In genomic region chr11:34654491-34655334, GRCh38 we compare ENCODE assay signal across 9 cellular contexts. TPM values are rescaled to one million over a fixed set of nuclear protein-coding genes. Genes with fewer than 3 reads are reported as not detected.
A peak's percentile ranks its signal among the peaks of the same experiment; 100 is the strongest.
DNase-seq lines count a peak whose midpoint lies in the region; ATAC-seq and TF ChIP-seq lines count a peak whose summit lies in the region.
"Had no signal": no experiment of that assay in that cellular context is flagged by ENCODE, and none has a peak within 500 bp of the region (broad histone marks: within the 10 kb centered on the region; RNA-seq: fewer than 3 reads in every experiment).

No MANE protein-coding gene starts in this region.

- H3K4me1 ChIP-seq in mucosa of descending colon (ENCODE audit: low read depth), result no peaks in the 10 kb centered on the region

- peaks cover 0 to 2% (median 0%) of the 10 kb centered on the region in 7 donors for H3K9me3 Mint-ChIP-seq in CD14-positive monocyte

- peaks cover 0 to 2% of the 10 kb centered on the region in 2 donors for H3K36me3 Mint-ChIP-seq in CD14-positive monocyte
- H3K36me3 Mint-ChIP-seq: activated naive CD8-positive, alpha-beta T cell had no signal

- DNase-seq in CD14-positive monocyte (ENCODE audit: low spot score), result peak; percentile 65
- peak; percentile 96 for DNase-seq in NCI-H2029 (lab: John Stamatoyannopoulos, UW)
- peak; percentile 56 for DNase-seq in choroid plexus epithelial cell (ENCODE audit: low read depth)
- DNase-seq in mucosa of descending colon, result no peak
- no peak for DNase-seq in activated CD4-positive, alpha-beta T cell treated with anti-CD3 and anti-CD28 coated beads, Interleukin-2, amount 50 U/mL, for 48 hours
- no peak for DNase-seq in NCI-H82 treated with DMSO at 0.1 percent for 48 hours (lab: John Stamatoyannopoulos, UW; ENCODE audit: unreplicated experiment)
- no peak for DNase-seq in activated gamma-delta T cell treated with Interleukin-2 at 50 U/mL for 16 hours

- peaks cover 0 to 3% (median 0%) of the 10 kb centered on the region in 3 donors for H3K27me3 Mint-ChIP-seq in CD14-positive monocyte (ENCODE audit: low read depth in 3 of 3)

- peaks cover 53% of the 10 kb centered on the region for H3K4me1 Mint-ChIP-seq in CD14-positive monocyte

- no peak for TF ChIP-seq CTCF in CD14-positive monocyte (IDR thresholded peaks at IDR 0.05)
- TF ChIP-seq CTCF in choroid plexus epithelial cell (conservative IDR thresholded peaks at IDR 0.05; ENCODE audit: low read depth, low read length), result no peak
- no peak for TF ChIP-seq CTCF in mucosa of descending colon (IDR thresholded peaks at IDR 0.05)

- peak overlapping the region in 1 of 2 donors; percentile 44 for H3K4me3 Mint-ChIP-seq in CD14-positive monocyte
- H3K4me3 Mint-ChIP-seq: activated naive CD8-positive, alpha-beta T cell had no signal

- peaks cover 4% of the 10 kb centered on the region for H3K36me3 ChIP-seq in mucosa of descending colon (ENCODE audit: low read depth)

- intact Hi-C loops in CD14-positive monocyte (cut with micrococcal nuclease), result loop anchor here (10.0 kb wide), 2 partner anchors 70 to 380 kb away; no protein-coding TSS in a partner anchor
- intact Hi-C loops in mucosa of descending colon (cut with DNase I, micrococcal nuclease), result no loop called here

- H3K27ac Mint-ChIP-seq in CD14-positive monocyte, result peak overlapping the region; percentile 81 to 95 (median 91)
- H3K27ac Mint-ChIP-seq: activated naive CD8-positive, alpha-beta T cell had no signal

- H3K4me3 ChIP-seq in choroid plexus epithelial cell (ENCODE audit: low read depth, low read length) (no peak overlapping the region), mucosa of descending colon (no peak overlapping the region)

- H3K9me3 ChIP-seq in mucosa of descending colon, result no peaks in the 10 kb centered on the region

- peak; percentile 34 for ATAC-seq in mucosa of descending colon
- no peak for ATAC-seq in GM18519 (IDR thresholded peaks at IDR 0.05; ENCODE audit: low FRiP score, unreplicated experiment)

RNA-seq across cellular contexts. Expression of gene EHF, which starts 33.8 kb away (rescaled TPM):
- under 1 TPM in 1 of 2 donors, not detected in 1; 0.21 TPM for polyA plus RNA-seq in CD14-positive monocyte
- 100 to 1,000 TPM; 125 to 372 (median 259) TPM for total RNA-seq in mucosa of descending colon

Comparison
In these comparisons a context has a peak if more than half of its experiments do, and no peak if none do; other contexts are left out.
1. DNase-seq: peak in CD14-positive monocyte (single experiment), NCI-H2029 (single experiment) and choroid plexus epithelial cell (single experiment); none in mucosa of descending colon (0 of 3), activated CD4-positive, alpha-beta T cell treated with anti-CD3 and anti-CD28 coated beads, Interleukin-2, amount 50 U/mL, for 48 hours (0 of 2), NCI-H82 treated with DMSO at 0.1 percent for 48 hours (single experiment) and activated gamma-delta T cell treated with Interleukin-2 at 50 U/mL for 16 hours (single experiment).
2. intact Hi-C loops: an anchor here in CD14-positive monocyte (10.0 kb wide); none called in mucosa of descending colon.